ENCODE assay signal across 26 cellular contexts in genomic region chr11:71165771-71166170, GRCh38.
"Had no signal": no experiment of that assay in that cellular context is flagged by ENCODE, and none has a peak within 500 bp of the region (broad histone marks: within the 10 kb centered on the region; RNA-seq: fewer than 3 reads in every experiment).

No MANE protein-coding gene starts in this region.

- DNase-seq: activated CD4-positive, alpha-beta T cell treated with anti-CD3 and anti-CD28 coated beads for 4 hours; activated CD4-positive, alpha-beta T cell treated with anti-CD3 and anti-CD28 coated beads, Interleukin-2, amount 50 U/mL, for 4 hours; activated naive CD4-positive, alpha-beta T cell treated with anti-CD3 and anti-CD28 coated beads for 36 hours; activated naive CD8-positive, alpha-beta T cell treated with anti-CD3 and anti-CD28 coated beads for 36 hours; activated T-cell treated with anti-CD3 and anti-CD28 coated beads for 4 hours; activated T-cell treated with anti-CD3 and anti-CD28 coated beads, Interleukin-2, amount 50 U/mL, for 72 hours; body of pancreas; cerebellar nuclear complex; esophagus squamous epithelium; gastrocnemius medialis; hippocampal formation; left colon; mammary epithelial cell; midbrain; naive thymus-derived CD4-positive, alpha-beta T cell; right lobe of liver; small intestine; stimulated activated CD4-positive, alpha-beta T cell treated with anti-CD3 and anti-CD28 coated beads, Interleukin-1b, Interleukin-23, amount 100 ng/mL, for 48 hours; stimulated activated naive CD4-positive, alpha-beta T cell; testis; trophoblast cell had no signal

- H3K9me3 ChIP-seq: adrenal gland, body of pancreas, esophagus squamous epithelium, gastrocnemius medialis, right lobe of liver, testis, vagina had no signal

- H3K36me3 ChIP-seq: adrenal gland, esophagus squamous epithelium, gastrocnemius medialis, right lobe of liver, vagina had no signal

- H3K27ac ChIP-seq: adrenal gland, body of pancreas, epithelial cell of prostate, esophagus squamous epithelium, gastrocnemius medialis, right lobe of liver, testis, vagina had no signal

- ATAC-seq: activated T-cell treated with anti-CD3 and anti-CD28 coated beads, Interleukin-2, amount 50 U/mL, for 72 hours; body of pancreas; gastrocnemius medialis; left colon; naive thymus-derived CD4-positive, alpha-beta T cell had no signal

- H3K27me3 ChIP-seq: adrenal gland, body of pancreas, gastrocnemius medialis, right lobe of liver, testis, vagina had no signal

- FAIRE-seq: endometrium, keratinocyte, small intestine had no signal

- H3K4me3 ChIP-seq: adrenal gland, body of pancreas, esophagus squamous epithelium, gastrocnemius medialis, right lobe of liver, testis, vagina had no signal

- H3K4me1 ChIP-seq: adrenal gland, body of pancreas, esophagus squamous epithelium, gastrocnemius medialis, right lobe of liver, testis, vagina had no signal
